In genomic region chr4:27917381-27917780, GRCh38 we compare ENCODE assay signal across 17 cellular contexts.
DNase-seq lines count a peak whose midpoint lies in the region; ATAC-seq and TF ChIP-seq lines count a peak whose summit lies in the region.
"Had no signal": no experiment of that assay in that cellular context is flagged by ENCODE, and none has a peak within 500 bp of the region (broad histone marks: within the 10 kb centered on the region; RNA-seq: fewer than 3 reads in every experiment).

No MANE protein-coding gene starts in this region.

- peak overlapping the region in 44 of 59 donors; percentile 1 to 84 (median 56) for H3K27ac ChIP-seq in dorsolateral prefrontal cortex
- H3K27ac ChIP-seq in A673 (ENCODE audit: low read depth, low read length, poor library complexity, severe bottlenecking), result no peak overlapping the region
- H3K27ac ChIP-seq in stomach, result no peak overlapping the region
- H3K27ac ChIP-seq: BLaER1 treated with 17β-estradiol and CSF1 and Interleukin-3, amounts not matched to agents 10 nM and 100 nM had no signal

- POLR2A ChIA-PET in A673 (lab: Charles Lee; ENCODE audit: low non-redundant PET), result no interaction called here

- TF ChIP-seq CTCF in dorsolateral prefrontal cortex (IDR thresholded peaks at IDR 0.05 in 54 of 56, conservative IDR thresholded peaks at IDR 0.05 in 2 of 56; ENCODE audit: low read depth in 1 of 56, partially characterized antibody in 56 of 56) (peak in 1 of 56 donors; percentile 9), A673 (conservative IDR thresholded peaks at IDR 0.05; ENCODE audit: low read depth, low read length) (no peak), stomach (IDR thresholded peaks at IDR 0.05) (no peak)

- H3K9me3 ChIP-seq in A673 (ENCODE audit: low read depth, low read length, poor library complexity, severe bottlenecking) (no peaks in the 10 kb centered on the region), stomach (no peaks in the 10 kb centered on the region)
- H3K9me3 ChIP-seq: BLaER1 treated with 17β-estradiol and CSF1 and Interleukin-3, amounts not matched to agents 10 nM and 100 nM had no signal

- WGBS in stomach, 5 donors, result 44 to 65% (median 55%) methylated on average over 2 of the region's 2 CpGs

- intact Hi-C loops in dorsolateral prefrontal cortex (cut with DNase I), result no loop called here
- intact Hi-C loops in A673 (cut with micrococcal nuclease; ENCODE audit: unreplicated experiment), result no loop called here
- intact Hi-C loops in stomach (cut with DNase I; ENCODE audit: low total_unique reads), result no loop called here

- peak; percentile 58 for DNase-seq in COLO829 (ENCODE audit: low spot score)
- DNase-seq in dorsolateral prefrontal cortex, result no peak
- peak; percentile 71 for DNase-seq in medulla oblongata (ENCODE audit: extremely low spot score)
- DNase-seq in retina, result peak; percentile 3
- DNase-seq in A673 (ENCODE audit: low spot score), result no peak
- no peak for DNase-seq in stomach
- DNase-seq: CD8-positive, alpha-beta memory T cell; KBM-7; NCI-H1105 treated with DMSO at 0.1 percent for 48 hours; NCI-H1694 treated with DMSO at 0.1 percent for 48 hours; NCI-H2107; NCI-H510A treated with DMSO at 0.1 percent for 48 hours; RPMI8226; SIG-M5 had no signal

- no peak for TF ChIP-seq POLR2A in stomach (IDR thresholded peaks at IDR 0.05)

- BruUV-seq in A673 (replicated peaks; lab: Mats Ljungman, UMichigan), result no TSS peak

- TF ChIP-seq EP300 in stomach (IDR thresholded peaks at IDR 0.05), result no peak

- no peaks in the 10 kb centered on the region for H3K27me3 ChIP-seq in dorsolateral prefrontal cortex
- no peaks in the 10 kb centered on the region for H3K27me3 ChIP-seq in A673 (replicated peaks; ENCODE audit: insufficient read depth, low read depth, low read length, poor library complexity)
- H3K27me3 ChIP-seq in stomach, result no peaks in the 10 kb centered on the region
- H3K27me3 ChIP-seq: BLaER1 treated with 17β-estradiol and CSF1 and Interleukin-3, amounts not matched to agents 10 nM and 100 nM had no signal

- H3K4me3 ChIP-seq in dorsolateral prefrontal cortex, result peak overlapping the region in 8 of 59 donors; percentile 4 to 17 (median 10)
- H3K4me3 ChIP-seq in A673 (ENCODE audit: low read depth, low read length, poor library complexity, severe bottlenecking), result no peak overlapping the region
- no peak overlapping the region for H3K4me3 ChIP-seq in stomach
- H3K4me3 ChIP-seq: BLaER1 treated with 17β-estradiol and CSF1 and Interleukin-3, amounts not matched to agents 10 nM and 100 nM had no signal

- ATAC-seq in GM21390 (IDR thresholded peaks at IDR 0.05; ENCODE audit: unreplicated experiment), result no peak
- ATAC-seq: HepG2 had no signal

- H3K4me1 ChIP-seq in A673 (ENCODE audit: insufficient read depth, low read length, poor library complexity, severe bottlenecking) (no peaks in the 10 kb centered on the region), stomach (no peaks in the 10 kb centered on the region)
- H3K4me1 ChIP-seq: BLaER1 treated with 17β-estradiol and CSF1 and Interleukin-3, amounts not matched to agents 10 nM and 100 nM had no signal

- CTCF ChIA-PET in A673 (lab: Charles Lee), result no interaction called here

- H3K36me3 ChIP-seq in A673 (ENCODE audit: insufficient read depth, low read length, poor library complexity, severe bottlenecking) (no peaks in the 10 kb centered on the region), stomach (no peaks in the 10 kb centered on the region)
- H3K36me3 ChIP-seq: BLaER1 treated with 17β-estradiol and CSF1 and Interleukin-3, amounts not matched to agents 10 nM and 100 nM had no signal

Comparison
In these comparisons a context has a peak if more than half of its experiments do, and no peak if none do; other contexts are left out.
1. DNase-seq: peak in COLO829 (single experiment), medulla oblongata (single experiment) and retina (single experiment); none in dorsolateral prefrontal cortex (0 of 10), A673 (single experiment) and stomach (single experiment).
2. H3K27ac ChIP-seq: peak in dorsolateral prefrontal cortex (44 of 59); none in A673 (single experiment) and stomach (0 of 5).